Comparison of ENCODE assay signal across 1 cellular context in genomic region chr5:177554474-177555111, GRCh38.
TF ChIP-seq lines count a peak whose summit lies in the region.

Gene FAM193B, minus strand, starts transcription at chr5:177554563. Its CDS starts 105 bp downstream, at chr5:177554458.

TF ChIP-seq in HepG2, 621 proteins besides CTCF, POLR2A, EP300 and RAD21 (continued from another document and continues in another):
- TF ChIP-seq ZNF572 (CRISPR knock-in tag; IDR thresholded peaks at IDR 0.05) (no peak), ZNF350 (CRISPR knock-in tag; IDR thresholded peaks at IDR 0.05; ENCODE audit: borderline replicate concordance, low read depth) (no peak), ZNF280B (CRISPR knock-in tag; IDR thresholded peaks at IDR 0.05; ENCODE audit: borderline replicate concordance) (no peak), USF2 (IDR thresholded peaks at IDR 0.05; ENCODE audit: low read depth, low read length) (no peak), USF2 (CRISPR knock-in tag; IDR thresholded peaks at IDR 0.05; ENCODE audit: borderline replicate concordance) (no peak), BCLAF1 (IDR thresholded peaks at IDR 0.05) (no peak), NR2F2 (IDR thresholded peaks at IDR 0.05; ENCODE audit: borderline replicate concordance, low read depth) (no peak), ZSCAN22 (CRISPR knock-in tag; IDR thresholded peaks at IDR 0.05) (no peak), ZNF891 (CRISPR knock-in tag; IDR thresholded peaks at IDR 0.05) (0 out of 2 replicates have a peak, but pooled peaks have one; percentile 58), ZFY (CRISPR knock-in tag; IDR thresholded peaks at IDR 0.05) (no peak), HDAC2 (CRISPR knock-in tag; IDR thresholded peaks at IDR 0.05) (peak; percentile 17; the same call in 1 of the 2 replicates), KIAA2018 (CRISPR knock-in tag; IDR thresholded peaks at IDR 0.05; ENCODE audit: borderline replicate concordance) (no peak), CAMTA2 (CRISPR knock-in tag; IDR thresholded peaks at IDR 0.05; ENCODE audit: borderline replicate concordance) (no peak), ZNF549 (CRISPR knock-in tag; IDR thresholded peaks at IDR 0.05) (no peak), ZNF546 (CRISPR knock-in tag; conservative IDR thresholded peaks at IDR 0.05) (no peak), HMGA1 (CRISPR knock-in tag; conservative IDR thresholded peaks at IDR 0.05) (no peak), ZNF484 (CRISPR knock-in tag; IDR thresholded peaks at IDR 0.05; ENCODE audit: borderline replicate concordance, low read depth) (no peak), ZIK1 (CRISPR knock-in tag; IDR thresholded peaks at IDR 0.05; ENCODE audit: borderline replicate concordance, low read depth) (no peak), CENPBD1 (CRISPR knock-in tag; IDR thresholded peaks at IDR 0.05; ENCODE audit: borderline replicate concordance, low read depth) (no peak), CBX5 (CRISPR knock-in tag; IDR thresholded peaks at IDR 0.05; ENCODE audit: borderline replicate concordance) (no peak), MLXIP (CRISPR knock-in tag; IDR thresholded peaks at IDR 0.05; ENCODE audit: borderline replicate concordance) (no peak), ZNF17 (CRISPR knock-in tag; IDR thresholded peaks at IDR 0.05) (no peak), ZNF282 (IDR thresholded peaks at IDR 0.05; ENCODE audit: partially characterized antibody) (no peak), SALL1 (CRISPR knock-in tag; IDR thresholded peaks at IDR 0.05) (peak; percentile 77; the same call in 1 of the 2 replicates), GRHL1 (CRISPR knock-in tag; conservative IDR thresholded peaks at IDR 0.05) (no peak), ZNF563 (CRISPR knock-in tag; IDR thresholded peaks at IDR 0.05) (no peak), SMC3 (IDR thresholded peaks at IDR 0.05; ENCODE audit: low read length) (no peak), ZNF598 (CRISPR knock-in tag; IDR thresholded peaks at IDR 0.05; ENCODE audit: borderline replicate concordance) (0 out of 2 replicates have a peak, but pooled peaks have one; percentile 35), MXI1 (IDR thresholded peaks at IDR 0.05; ENCODE audit: borderline replicate concordance, low read depth, low read length) (no peak), ZNF382 (CRISPR knock-in tag; IDR thresholded peaks at IDR 0.05; ENCODE audit: borderline replicate concordance) (no peak), KMT2A (CRISPR knock-in tag; IDR thresholded peaks at IDR 0.05) (peak; percentile 77; the same call in 1 of the 2 replicates), ZNF703 (CRISPR knock-in tag; IDR thresholded peaks at IDR 0.05; ENCODE audit: borderline replicate concordance) (no peak), ZUFSP (CRISPR knock-in tag; IDR thresholded peaks at IDR 0.05; ENCODE audit: borderline replicate concordance) (no peak), MTF2 (CRISPR knock-in tag; IDR thresholded peaks at IDR 0.05; ENCODE audit: borderline replicate concordance) (no peak), ZNF776 (CRISPR knock-in tag; IDR thresholded peaks at IDR 0.05) (no peak), ZNF460 (CRISPR knock-in tag; IDR thresholded peaks at IDR 0.05; ENCODE audit: borderline replicate concordance) (no peak), ZFYVE20 (CRISPR knock-in tag; IDR thresholded peaks at IDR 0.05; ENCODE audit: borderline replicate concordance, low read depth) (no peak), CREM (IDR thresholded peaks at IDR 0.05) (peak; percentile 40; the same call in 1 of the 2 replicates), CREM (CRISPR knock-in tag; IDR thresholded peaks at IDR 0.05) (no peak), ZNF446 (CRISPR knock-in tag; IDR thresholded peaks at IDR 0.05) (no peak)
